In the genomic region with DNA sequence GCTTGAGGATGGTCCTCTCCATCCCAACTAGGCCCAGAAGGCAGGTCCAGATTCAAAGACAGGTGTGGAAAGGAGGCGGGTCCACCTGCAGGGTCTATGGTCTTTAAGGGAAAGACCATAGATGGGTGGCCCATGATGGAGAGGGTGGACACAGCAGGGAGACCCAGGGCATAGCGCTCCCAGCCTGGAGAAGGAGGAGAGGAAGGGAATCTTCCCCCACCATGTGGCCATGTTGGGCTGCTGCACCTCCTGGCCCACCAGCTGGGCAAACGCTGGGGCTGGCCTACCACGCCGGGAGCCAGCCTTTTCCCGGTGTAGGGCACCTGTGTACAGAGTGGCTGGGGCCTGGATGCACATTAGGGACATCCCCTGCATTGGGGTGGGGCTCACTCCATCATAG, we compare ENCODE assay signal across 8 cellular contexts.
A peak's percentile ranks its signal among the peaks of the same experiment; 100 is the strongest.
DNase-seq lines count a peak whose midpoint lies in the region; ATAC-seq and TF ChIP-seq lines count a peak whose summit lies in the region.

No MANE protein-coding gene starts in this region.

- H3K36me3 ChIP-seq in liver (ENCODE audit: control insufficient read depth in 4 of 4, insufficient read depth in 3 of 4, low read depth in 1 of 4, low read length in 3 of 4), result no peaks in the 10 kb centered on the region

- no peaks in the 10 kb centered on the region for H3K4me1 Mint-ChIP-seq in MCF 10A (ENCODE audit: insufficient read depth, unreplicated experiment)
- H3K4me1 Mint-ChIP-seq in stimulated activated naive CD8-positive, alpha-beta T cell treated with anti-CD3 and anti-CD28 coated beads, Interleukin-15, amount 100 ng/mL, for 72 hours, result peaks cover 21% of the 10 kb centered on the region
- no peaks in the 10 kb centered on the region for H3K4me1 Mint-ChIP-seq in activated T-helper 1 cell treated with anti-CD3 and anti-CD28 coated beads, Interleukin-12 subunit alpha, Interleukin-12 subunit beta, Interleukin-2, Interleukin-4 antibody, amounts not matched to agents 30 ng/mL and 10 ng/mL and 1 ng/mL, durations not matched to agents 14 hours and 24 hours and 36 hours (ENCODE audit: low read depth)
- H3K4me1 Mint-ChIP-seq in activated CD4-positive, alpha-beta memory T cell treated with anti-CD3 and anti-CD28 coated beads, Interleukin-2, amount 10 ng/mL, durations not matched to agents 7 days and 5 days, result no peaks in the 10 kb centered on the region

- BruUV-seq in MCF 10A (replicated peaks; lab: Mats Ljungman, UMichigan), result no TSS peak

- POLR2A ChIA-PET in MCF 10A (lab: Yijun Ruan, JAX), result interaction anchor here (1.3 kb wide), 1 partner anchor 9 kb away, joined by 7 read pairs; no protein-coding TSS in a partner anchor
- POLR2A ChIA-PET in activated CD4-positive, alpha-beta memory T cell treated with anti-CD3 and anti-CD28 coated beads, Interleukin-2, amount 10 ng/mL, durations not matched to agents 7 days and 5 days (lab: Charles Lee), result no interaction called here

- H3K9me3 ChIP-seq in liver (ENCODE audit: control insufficient read depth in 4 of 4, low read length in 3 of 4), result no peaks in the 10 kb centered on the region

- no peak overlapping the region for H3K27ac ChIP-seq in liver (ENCODE audit: low read depth in 1 of 2, low read length in 2 of 2)

- CTCF ChIA-PET in MCF 10A (lab: Yijun Ruan, JAX), result no interaction called here
- CTCF ChIA-PET in activated CD4-positive, alpha-beta memory T cell treated with anti-CD3 and anti-CD28 coated beads, Interleukin-2, amount 10 ng/mL, durations not matched to agents 7 days and 5 days (lab: Charles Lee), result no interaction called here

- no peaks in the 10 kb centered on the region for H3K27me3 ChIP-seq in liver (ENCODE audit: control insufficient read depth in 4 of 4, insufficient read depth in 4 of 4, low read length in 3 of 4)

- in situ Hi-C loops in KBM-7 (cut with MboI; ENCODE audit: low pct_unique_long_range_greater_than_20kb, low sequenced_read_pairs), result no loop called here

- H3K4me3 ChIP-seq in liver (ENCODE audit: low read depth in 1 of 3, low read length in 3 of 3), result no peak overlapping the region

- H3K9me3 Mint-ChIP-seq in MCF 10A (ENCODE audit: unreplicated experiment), result peaks cover 7% of the 10 kb centered on the region
- H3K9me3 Mint-ChIP-seq in stimulated activated naive CD8-positive, alpha-beta T cell treated with anti-CD3 and anti-CD28 coated beads, Interleukin-15, amount 100 ng/mL, for 72 hours, result no peaks in the 10 kb centered on the region
- H3K9me3 Mint-ChIP-seq in activated T-helper 1 cell treated with anti-CD3 and anti-CD28 coated beads, Interleukin-12 subunit alpha, Interleukin-12 subunit beta, Interleukin-2, Interleukin-4 antibody, amounts not matched to agents 30 ng/mL and 10 ng/mL and 1 ng/mL, durations not matched to agents 14 hours and 24 hours and 36 hours, result no peaks in the 10 kb centered on the region
- H3K9me3 Mint-ChIP-seq in activated CD4-positive, alpha-beta memory T cell treated with anti-CD3 and anti-CD28 coated beads, Interleukin-2, amount 10 ng/mL, durations not matched to agents 7 days and 5 days, result peaks cover 2% of the 10 kb centered on the region

- intact Hi-C loops in MCF 10A (cut with micrococcal nuclease), result no loop called here
- intact Hi-C loops in activated T-helper 1 cell treated with anti-CD3 and anti-CD28 coated beads, Interleukin-12 subunit alpha, Interleukin-12 subunit beta, Interleukin-2, Interleukin-4 antibody, amounts not matched to agents 30 ng/mL and 10 ng/mL and 1 ng/mL, durations not matched to agents 14 hours and 24 hours and 36 hours (cut with micrococcal nuclease), result no loop called here

- no peaks in the 10 kb centered on the region for H3K27me3 Mint-ChIP-seq in MCF 10A (ENCODE audit: insufficient read depth, unreplicated experiment)
- peaks cover 48% of the 10 kb centered on the region for H3K27me3 Mint-ChIP-seq in stimulated activated naive CD8-positive, alpha-beta T cell treated with anti-CD3 and anti-CD28 coated beads, Interleukin-15, amount 100 ng/mL, for 72 hours
- peaks cover 22% of the 10 kb centered on the region for H3K27me3 Mint-ChIP-seq in activated T-helper 1 cell treated with anti-CD3 and anti-CD28 coated beads, Interleukin-12 subunit alpha, Interleukin-12 subunit beta, Interleukin-2, Interleukin-4 antibody, amounts not matched to agents 30 ng/mL and 10 ng/mL and 1 ng/mL, durations not matched to agents 14 hours and 24 hours and 36 hours (ENCODE audit: insufficient read depth)
- peaks cover 18% of the 10 kb centered on the region for H3K27me3 Mint-ChIP-seq in activated CD4-positive, alpha-beta memory T cell treated with anti-CD3 and anti-CD28 coated beads, Interleukin-2, amount 10 ng/mL, durations not matched to agents 7 days and 5 days

- no peak overlapping the region for H3K4me3 Mint-ChIP-seq in MCF 10A (ENCODE audit: unreplicated experiment)
- no peak overlapping the region for H3K4me3 Mint-ChIP-seq in stimulated activated naive CD8-positive, alpha-beta T cell treated with anti-CD3 and anti-CD28 coated beads, Interleukin-15, amount 100 ng/mL, for 72 hours
- H3K4me3 Mint-ChIP-seq in activated T-helper 1 cell treated with anti-CD3 and anti-CD28 coated beads, Interleukin-12 subunit alpha, Interleukin-12 subunit beta, Interleukin-2, Interleukin-4 antibody, amounts not matched to agents 30 ng/mL and 10 ng/mL and 1 ng/mL, durations not matched to agents 14 hours and 24 hours and 36 hours, result no peak overlapping the region
- no peak overlapping the region for H3K4me3 Mint-ChIP-seq in activated CD4-positive, alpha-beta memory T cell treated with anti-CD3 and anti-CD28 coated beads, Interleukin-2, amount 10 ng/mL, durations not matched to agents 7 days and 5 days

- H3K4me1 ChIP-seq in liver (ENCODE audit: control insufficient read depth in 4 of 4, insufficient read depth in 4 of 4, low read length in 3 of 4), result peaks cover 0 to 7% (median 2%) of the 10 kb centered on the region in 4 donors

- no peak overlapping the region for H3K9ac ChIP-seq in liver (ENCODE audit: low read depth in 1 of 2, low read length in 2 of 2)

- WGBS in liver, result 52% methylated on average over 6 of the region's 6 CpGs

- DNase-seq in COR-L47 (lab: John Stamatoyannopoulos, UW), result peak; percentile 38
- DNase-seq in KBM-7, result peak; percentile 54
- peak; percentile 34 for DNase-seq in MCF 10A (ENCODE audit: unreplicated experiment)
- no peak for DNase-seq in stimulated activated naive CD8-positive, alpha-beta T cell treated with anti-CD3 and anti-CD28 coated beads, Interleukin-15, amount 100 ng/mL, for 72 hours
- DNase-seq in activated T-helper 1 cell treated with anti-CD3 and anti-CD28 coated beads, Interleukin-12 subunit alpha, Interleukin-12 subunit beta, Interleukin-2, Interleukin-4 antibody, amounts not matched to agents 30 ng/mL and 10 ng/mL and 1 ng/mL, durations not matched to agents 14 hours and 24 hours and 36 hours (ENCODE audit: low spot score), result no peak
- DNase-seq in activated CD4-positive, alpha-beta memory T cell treated with anti-CD3 and anti-CD28 coated beads, Interleukin-2, amount 10 ng/mL, durations not matched to agents 7 days and 5 days, result no peak

- no peak overlapping the region for H3K27ac Mint-ChIP-seq in MCF 10A (ENCODE audit: low read depth, unreplicated experiment)
- H3K27ac Mint-ChIP-seq in stimulated activated naive CD8-positive, alpha-beta T cell treated with anti-CD3 and anti-CD28 coated beads, Interleukin-15, amount 100 ng/mL, for 72 hours, result no peak overlapping the region
- H3K27ac Mint-ChIP-seq in activated T-helper 1 cell treated with anti-CD3 and anti-CD28 coated beads, Interleukin-12 subunit alpha, Interleukin-12 subunit beta, Interleukin-2, Interleukin-4 antibody, amounts not matched to agents 30 ng/mL and 10 ng/mL and 1 ng/mL, durations not matched to agents 14 hours and 24 hours and 36 hours, result no peak overlapping the region
- H3K27ac Mint-ChIP-seq in activated CD4-positive, alpha-beta memory T cell treated with anti-CD3 and anti-CD28 coated beads, Interleukin-2, amount 10 ng/mL, durations not matched to agents 7 days and 5 days, result no peak overlapping the region

- H3K36me3 Mint-ChIP-seq in MCF 10A (ENCODE audit: insufficient read depth, unreplicated experiment), result no peaks in the 10 kb centered on the region
- no peaks in the 10 kb centered on the region for H3K36me3 Mint-ChIP-seq in activated T-helper 1 cell treated with anti-CD3 and anti-CD28 coated beads, Interleukin-12 subunit alpha, Interleukin-12 subunit beta, Interleukin-2, Interleukin-4 antibody, amounts not matched to agents 30 ng/mL and 10 ng/mL and 1 ng/mL, durations not matched to agents 14 hours and 24 hours and 36 hours (ENCODE audit: low read depth)
- no peaks in the 10 kb centered on the region for H3K36me3 Mint-ChIP-seq in activated CD4-positive, alpha-beta memory T cell treated with anti-CD3 and anti-CD28 coated beads, Interleukin-2, amount 10 ng/mL, durations not matched to agents 7 days and 5 days (ENCODE audit: low read depth)

- no peak for ATAC-seq in stimulated activated naive CD8-positive, alpha-beta T cell treated with anti-CD3 and anti-CD28 coated beads, Interleukin-15, amount 100 ng/mL, for 72 hours
- ATAC-seq in GM18519 (IDR thresholded peaks at IDR 0.05; ENCODE audit: low FRiP score, unreplicated experiment), result no peak

- peak; percentile 17 for TF ChIP-seq CTCF in MCF 10A (IDR thresholded peaks at IDR 0.05; ENCODE audit: unreplicated experiment)
- peak; percentile 57 for TF ChIP-seq CTCF in liver (IDR thresholded peaks at IDR 0.05; ENCODE audit: low read depth, low read length, missing input control)

- TF ChIP-seq RAD21 in liver (IDR thresholded peaks at IDR 0.05), result peak; percentile 74 to 84

TF ChIP-seq in liver, 16 proteins besides CTCF, POLR2A, EP300 and RAD21 (continues in another document):
- TF ChIP-seq YY1 (IDR thresholded peaks at IDR 0.05) (no peak), HNF4A (conservative IDR thresholded peaks at IDR 0.05) (no peak), RXRA (IDR thresholded peaks at IDR 0.05) (no peak), SP1 (IDR thresholded peaks at IDR 0.05) (no peak), FOXA1 (IDR thresholded peaks at IDR 0.05) (no peak), TAF1 (conservative IDR thresholded peaks at IDR 0.05) (no peak), GABPA (IDR thresholded peaks at IDR 0.05 in 1 of 2, conservative IDR thresholded peaks at IDR 0.05 in 1 of 2) (no peak)
- TF ChIP-seq, protein P1, sequence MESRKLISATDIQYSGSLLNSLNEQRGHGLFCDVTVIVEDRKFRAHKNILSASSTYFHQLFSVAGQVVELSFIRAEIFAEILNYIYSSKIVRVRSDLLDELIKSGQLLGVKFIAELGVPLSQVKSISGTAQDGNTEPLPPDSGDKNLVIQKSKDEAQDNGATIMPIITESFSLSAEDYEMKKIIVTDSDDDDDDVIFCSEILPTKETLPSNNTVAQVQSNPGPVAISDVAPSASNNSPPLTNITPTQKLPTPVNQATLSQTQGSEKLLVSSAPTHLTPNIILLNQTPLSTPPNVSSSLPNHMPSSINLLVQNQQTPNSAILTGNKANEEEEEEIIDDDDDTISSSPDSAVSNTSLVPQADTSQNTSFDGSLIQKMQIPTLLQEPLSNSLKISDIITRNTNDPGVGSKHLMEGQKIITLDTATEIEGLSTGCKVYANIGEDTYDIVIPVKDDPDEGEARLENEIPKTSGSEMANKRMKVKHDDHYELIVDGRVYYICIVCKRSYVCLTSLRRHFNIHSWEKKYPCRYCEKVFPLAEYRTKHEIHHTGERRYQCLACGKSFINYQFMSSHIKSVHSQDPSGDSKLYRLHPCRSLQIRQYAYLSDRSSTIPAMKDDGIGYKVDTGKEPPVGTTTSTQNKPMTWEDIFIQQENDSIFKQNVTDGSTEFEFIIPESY (IDR thresholded peaks at IDR 0.05), result no peak

Comparison
In these comparisons a context has a peak if more than half of its experiments do, and no peak if none do; other contexts are left out.
1. DNase-seq: peak in COR-L47 (single experiment), KBM-7 (single experiment) and MCF 10A (single experiment); none in stimulated activated naive CD8-positive, alpha-beta T cell treated with anti-CD3 and anti-CD28 coated beads, Interleukin-15, amount 100 ng/mL, for 72 hours (0 of 2), activated T-helper 1 cell treated with anti-CD3 and anti-CD28 coated beads, Interleukin-12 subunit alpha, Interleukin-12 subunit beta, Interleukin-2, Interleukin-4 antibody, amounts not matched to agents 30 ng/mL and 10 ng/mL and 1 ng/mL, durations not matched to agents 14 hours and 24 hours and 36 hours (single experiment) and activated CD4-positive, alpha-beta memory T cell treated with anti-CD3 and anti-CD28 coated beads, Interleukin-2, amount 10 ng/mL, durations not matched to agents 7 days and 5 days (single experiment).